Comparison of ENCODE assay signal across 8 cellular contexts in the genomic region with DNA sequence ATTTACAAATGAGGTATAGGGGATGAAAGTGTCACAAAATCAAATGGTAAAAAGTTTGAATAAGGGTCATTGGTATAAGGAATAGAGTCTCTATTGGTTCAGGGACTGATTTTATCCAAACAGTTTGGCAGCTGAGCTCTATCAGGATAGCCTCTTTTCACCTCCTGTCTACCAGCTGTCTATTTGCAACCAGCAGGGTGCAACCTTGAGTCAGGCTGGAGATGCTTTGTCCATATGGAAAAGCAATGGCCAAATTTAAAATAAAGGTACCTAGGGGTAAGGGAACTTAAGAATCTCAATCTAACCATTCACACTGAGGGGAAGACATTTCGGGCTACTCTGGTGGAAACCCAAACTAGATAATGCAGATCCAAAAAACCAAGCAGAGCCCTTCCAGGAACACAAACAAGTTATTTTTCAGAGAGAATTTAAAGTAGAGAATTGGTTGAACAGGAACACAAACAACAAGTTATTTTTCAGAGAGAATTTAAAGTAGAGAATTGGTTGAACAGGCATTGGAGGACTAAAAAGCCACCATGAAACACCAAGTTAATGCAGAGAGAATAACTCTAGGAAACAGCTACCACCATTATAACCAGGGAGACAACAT.
DNase-seq lines count a peak whose midpoint lies in the region; ATAC-seq, FAIRE-seq and TF ChIP-seq lines count a peak whose summit lies in the region.

No MANE protein-coding gene starts in this region.

- CTCF ChIA-PET in HEK293T (lab: Yijun Ruan, JAX), result interaction anchor here (0.6 to 0.7 kb wide), 2 partner anchors 109 to 134 kb away, joined by 4 to 5 read pairs; no protein-coding TSS in a partner anchor

- ATAC-seq in GM19395 (IDR thresholded peaks at IDR 0.05; ENCODE audit: unreplicated experiment) (no peak), HG03460 (IDR thresholded peaks at IDR 0.05; ENCODE audit: unreplicated experiment) (no peak)

- DNase-seq in COLO829 (ENCODE audit: low spot score) (peak; percentile 45), HEK293T (ENCODE audit: extremely low spot score) (peak; percentile 21), RKO (ENCODE audit: low spot score) (peak; percentile 38), globus pallidus (ENCODE audit: low spot score) (no peak), epidermal melanocyte (ENCODE audit: insufficient read length, low spot score) (no peak)

- FAIRE-seq in islet of Langerhans (lab: Jason Lieb, UNC), result peak; percentile 90

- POLR2A ChIA-PET in HEK293T (lab: Yijun Ruan, JAX), result no interaction called here

TF ChIP-seq in HEK293T, 16 proteins besides CTCF, POLR2A, EP300 and RAD21:
- TF ChIP-seq HDGF (IDR thresholded peaks at IDR 0.05; ENCODE audit: borderline replicate concordance) (no peak), TARDBP (IDR thresholded peaks at IDR 0.05) (no peak), FOXA1 (IDR thresholded peaks at IDR 0.05) (no peak), SP1 (IDR thresholded peaks at IDR 0.05) (no peak), ZNF384 (IDR thresholded peaks at IDR 0.05) (no peak), ARNT (IDR thresholded peaks at IDR 0.05) (no peak), LEF1 (IDR thresholded peaks at IDR 0.05; ENCODE audit: borderline replicate concordance) (no peak), CTBP1 (IDR thresholded peaks at IDR 0.05; ENCODE audit: borderline replicate concordance) (no peak), NFRKB (IDR thresholded peaks at IDR 0.05) (no peak), ELF4 (IDR thresholded peaks at IDR 0.05) (no peak)

Comparison
In these comparisons a context has a peak if more than half of its experiments do, and no peak if none do; other contexts are left out.
1. DNase-seq: peak in COLO829 (single experiment), HEK293T (single experiment) and RKO (single experiment); none in globus pallidus (single experiment) and epidermal melanocyte (single experiment).